In the genomic region with DNA sequence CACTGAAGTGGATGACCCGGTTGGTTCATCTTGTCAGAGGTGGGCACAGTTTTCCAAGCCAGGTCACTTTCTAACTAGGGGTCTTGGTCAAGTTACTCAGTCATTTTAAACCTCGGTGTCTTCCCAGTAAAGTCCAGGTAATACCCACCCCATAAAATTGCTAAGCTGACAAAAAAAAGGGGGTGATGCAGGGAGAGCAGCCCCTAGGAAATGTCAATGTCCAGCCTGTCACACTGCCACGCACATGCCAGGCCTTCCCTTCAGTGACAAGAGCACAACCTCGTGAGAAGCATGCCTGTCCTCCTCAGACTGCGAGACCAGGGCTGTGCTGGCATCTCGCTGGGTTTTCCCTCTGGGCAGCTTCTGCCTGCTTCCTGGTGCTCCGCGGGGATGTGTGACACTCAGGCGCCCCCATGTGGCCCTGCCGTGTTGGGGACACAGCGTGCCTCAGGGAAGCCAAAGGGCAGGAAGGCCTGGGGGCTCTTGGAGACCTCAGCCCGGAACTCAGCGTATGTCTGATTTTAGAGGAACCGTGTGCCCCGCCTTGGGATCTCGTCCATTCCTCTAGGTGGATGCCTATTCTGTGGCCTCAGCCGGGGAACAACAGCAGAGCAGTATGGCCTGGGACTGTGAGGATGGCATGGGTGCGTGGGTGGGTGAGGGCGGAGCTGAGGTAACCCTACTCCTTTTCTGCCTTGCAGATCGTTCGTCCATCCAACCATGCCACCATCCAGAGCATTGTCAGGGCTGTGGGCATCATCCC, we compare ENCODE assay signal across 8 cellular contexts.
A peak's percentile ranks its signal among the peaks of the same experiment; 100 is the strongest.
DNase-seq lines count a peak whose midpoint lies in the region; ATAC-seq and TF ChIP-seq lines count a peak whose summit lies in the region.

No MANE protein-coding gene starts in this region.

- DNase-seq in HEK293T (ENCODE audit: extremely low spot score) (peak; percentile 79), NCI-H2107 treated with DMSO at 0.1 percent for 48 hours (lab: John Stamatoyannopoulos, UW; ENCODE audit: unreplicated experiment) (peak; percentile 3), kidney tubule cell (ENCODE audit: low spot score) (peak; percentile 78)
- DNase-seq in activated CD4-positive, alpha-beta T cell treated with anti-CD3 and anti-CD28 coated beads for 1 hour, result peak; percentile 79
- DNase-seq in central memory CD4-positive, alpha-beta T cell, result peak; percentile 76
- peak; percentile 80 for DNase-seq in stimulated activated CD4-positive, alpha-beta T cell treated with anti-CD3 and anti-CD28 coated beads, Interleukin-2, amount 100 ng/mL, for 4 hours (ENCODE audit: low read depth)

- CTCF ChIA-PET in HEK293T (lab: Yijun Ruan, JAX), result interaction anchor here (0.7 to 5.1 kb wide), 7 partner anchors 12 to 316 kb away, joined by 3 to 32 read pairs (median 3); no protein-coding TSS in a partner anchor

- H3K9me2 ChIP-seq in DOHH2 (replicated peaks; ENCODE audit: control insufficient read depth, low read length), result no peaks in the 10 kb centered on the region

- no peak overlapping the region for H3K4me2 ChIP-seq in DOHH2 (ENCODE audit: low read length)

- no peaks in the 10 kb centered on the region for H3F3A ChIP-seq in DOHH2 (ENCODE audit: control insufficient read depth, insufficient read depth)

- TF ChIP-seq CTCF in DOHH2 (IDR thresholded peaks at IDR 0.05; ENCODE audit: low read depth, low read length, poor library complexity, severe bottlenecking), result peak; percentile 91

- no peaks in the 10 kb centered on the region for H3K27me3 ChIP-seq in DOHH2 (ENCODE audit: control insufficient read depth, low read length)

- no peak overlapping the region for H3K27ac ChIP-seq in DOHH2 (ENCODE audit: low read depth, low read length)

- no peak for ATAC-seq in HG03280 (IDR thresholded peaks at IDR 0.05; ENCODE audit: unreplicated experiment)

- H3K4me1 ChIP-seq in DOHH2 (ENCODE audit: control insufficient read depth, low read length), result no peaks in the 10 kb centered on the region

- no peak overlapping the region for H3K4me3 ChIP-seq in DOHH2 (ENCODE audit: low read length)

- POLR2A ChIA-PET in HEK293T (lab: Yijun Ruan, JAX), result no interaction called here

- H3K36me3 ChIP-seq in DOHH2 (ENCODE audit: control insufficient read depth, low read length), result no peaks in the 10 kb centered on the region

- H3K79me2 ChIP-seq in DOHH2 (ENCODE audit: control insufficient read depth, low read length), result no peaks in the 10 kb centered on the region

- no peaks in the 10 kb centered on the region for H4K20me1 ChIP-seq in DOHH2 (ENCODE audit: control insufficient read depth, insufficient read depth, low read depth, low read length)

- H3K9me3 ChIP-seq in DOHH2 (ENCODE audit: control insufficient read depth, insufficient read depth, low read length), result no peaks in the 10 kb centered on the region

TF ChIP-seq in HEK293T, 16 proteins besides CTCF, POLR2A, EP300 and RAD21:
- no peak for TF ChIP-seq ARNT (IDR thresholded peaks at IDR 0.05)
- no peak for TF ChIP-seq NFRKB (IDR thresholded peaks at IDR 0.05)
- TF ChIP-seq FOXM1 (IDR thresholded peaks at IDR 0.05; ENCODE audit: borderline replicate concordance), result no peak
- TF ChIP-seq CTBP1 (IDR thresholded peaks at IDR 0.05; ENCODE audit: borderline replicate concordance), result no peak
- TF ChIP-seq L3MBTL2 (conservative IDR thresholded peaks at IDR 0.05), result no peak
- no peak for TF ChIP-seq ELF4 (IDR thresholded peaks at IDR 0.05)
- TF ChIP-seq SP1 (IDR thresholded peaks at IDR 0.05), result no peak
- no peak for TF ChIP-seq FOXA1 (IDR thresholded peaks at IDR 0.05)

Comparison
In these comparisons a context has a peak if more than half of its experiments do, and no peak if none do; other contexts are left out.
1. DNase-seq: peak in every context shown above with its lines; median percentile 80 in stimulated activated CD4-positive, alpha-beta T cell treated with anti-CD3 and anti-CD28 coated beads, Interleukin-2, amount 100 ng/mL, for 4 hours; 79 in HEK293T; 79 in activated CD4-positive, alpha-beta T cell treated with anti-CD3 and anti-CD28 coated beads for 1 hour; 78 in kidney tubule cell; 76 in central memory CD4-positive, alpha-beta T cell; 3 in NCI-H2107 treated with DMSO at 0.1 percent for 48 hours.